Comparison of ENCODE assay signal across 20 cellular contexts in genomic region chr6:28245206-28245941, GRCh38. TPM values are rescaled to one million over a fixed set of nuclear protein-coding genes. Genes with fewer than 3 reads are reported as not detected.
"Had no signal": no experiment of that assay in that cellular context is flagged by ENCODE, and none has a peak within 500 bp of the region (broad histone marks: within the 10 kb centered on the region; RNA-seq: fewer than 3 reads in every experiment).

No MANE protein-coding gene starts in this region.

- H3K27me3 ChIP-seq: colonic mucosa, foreskin keratinocyte, hepatocyte, sigmoid colon, suprapubic skin, thyroid gland, upper lobe of left lung, uterus had no signal

- H3K9me3 ChIP-seq: colonic mucosa, sigmoid colon, suprapubic skin, thyroid gland, upper lobe of left lung, uterus had no signal

- H3K36me3 ChIP-seq: colonic mucosa, uterus had no signal

- H3K27ac ChIP-seq: colonic mucosa, foreskin keratinocyte, hepatocyte, sigmoid colon, skin epidermis, suprapubic skin, thyroid gland, upper lobe of left lung, uterus had no signal

- H3K9me3 Mint-ChIP-seq: endodermal cell; naive thymus-derived CD4-positive, alpha-beta T cell had no signal

- H3K4me3 Mint-ChIP-seq: endodermal cell; naive thymus-derived CD4-positive, alpha-beta T cell had no signal

- DNase-seq: colonic mucosa; effector CD4-positive, alpha-beta T cell; endodermal cell; erythroblast; foreskin keratinocyte; head of caudate nucleus; left colon; left ventricle myocardium superior; naive thymus-derived CD4-positive, alpha-beta T cell; occipital lobe; sigmoid colon; stimulated activated CD4-positive, alpha-beta T cell treated with anti-CD3 and anti-CD28 coated beads, Interleukin-2, amount 100 ng/mL, for 24 hours; stimulated activated naive CD8-positive, alpha-beta T cell treated with anti-CD3 and anti-CD28 coated beads, Interleukin-15, Interleukin-2, amounts not matched to agents 100 U/mL and 50 U/mL, for 24 hours; thyroid gland; upper lobe of left lung; uterus had no signal

- H3K4me3 ChIP-seq: colonic mucosa, hepatocyte, lung, sigmoid colon, skin epidermis, suprapubic skin, thyroid gland, upper lobe of left lung, uterus had no signal

- H3K27me3 Mint-ChIP-seq: naive thymus-derived CD4-positive, alpha-beta T cell had no signal

- H3K4me1 ChIP-seq: colonic mucosa, foreskin keratinocyte, uterus had no signal

- H3K4me1 Mint-ChIP-seq: endodermal cell had no signal

- H3K4me2 ChIP-seq: hepatocyte had no signal

- H3K27ac Mint-ChIP-seq: endodermal cell; naive thymus-derived CD4-positive, alpha-beta T cell had no signal

- H2AFZ ChIP-seq: hepatocyte had no signal

- ATAC-seq: foreskin keratinocyte; left colon; left ventricle myocardium superior; naive thymus-derived CD4-positive, alpha-beta T cell; stimulated activated naive CD8-positive, alpha-beta T cell treated with anti-CD3 and anti-CD28 coated beads, Interleukin-15, Interleukin-2, amounts not matched to agents 100 U/mL and 50 U/mL, for 24 hours had no signal

RNA-seq across cellular contexts. Expression of gene NKAPL, which starts 13.7 kb away (rescaled TPM):
- polyA plus RNA-seq: hepatocyte had no signal
